In the genomic region with DNA sequence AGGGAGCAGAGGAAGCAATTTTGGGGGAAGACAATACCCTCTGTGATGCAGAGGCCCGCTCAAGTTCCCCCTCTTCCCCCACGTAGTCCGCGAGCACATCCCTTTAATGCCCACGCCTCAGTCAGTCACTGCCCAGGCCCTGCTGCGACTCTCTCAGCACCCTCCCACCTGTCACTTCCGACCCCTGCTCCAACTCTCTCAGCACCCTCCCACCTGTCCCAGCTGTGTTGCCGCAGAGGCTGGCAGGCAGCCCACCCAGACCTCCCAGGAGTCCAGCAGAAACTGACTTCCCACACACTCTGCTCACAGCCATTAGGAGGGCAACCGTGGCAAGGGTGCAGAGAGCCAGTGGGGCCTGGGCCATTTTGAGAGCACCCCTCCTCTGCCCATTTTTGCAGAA, we compare ENCODE assay signal across 1 cellular context.
TF ChIP-seq lines count a peak whose summit lies in the region.

No MANE protein-coding gene starts in this region.

TF ChIP-seq in HEK293, 187 proteins besides CTCF, POLR2A, EP300 and RAD21 (continued from another document):
- TF ChIP-seq, protein P1, sequence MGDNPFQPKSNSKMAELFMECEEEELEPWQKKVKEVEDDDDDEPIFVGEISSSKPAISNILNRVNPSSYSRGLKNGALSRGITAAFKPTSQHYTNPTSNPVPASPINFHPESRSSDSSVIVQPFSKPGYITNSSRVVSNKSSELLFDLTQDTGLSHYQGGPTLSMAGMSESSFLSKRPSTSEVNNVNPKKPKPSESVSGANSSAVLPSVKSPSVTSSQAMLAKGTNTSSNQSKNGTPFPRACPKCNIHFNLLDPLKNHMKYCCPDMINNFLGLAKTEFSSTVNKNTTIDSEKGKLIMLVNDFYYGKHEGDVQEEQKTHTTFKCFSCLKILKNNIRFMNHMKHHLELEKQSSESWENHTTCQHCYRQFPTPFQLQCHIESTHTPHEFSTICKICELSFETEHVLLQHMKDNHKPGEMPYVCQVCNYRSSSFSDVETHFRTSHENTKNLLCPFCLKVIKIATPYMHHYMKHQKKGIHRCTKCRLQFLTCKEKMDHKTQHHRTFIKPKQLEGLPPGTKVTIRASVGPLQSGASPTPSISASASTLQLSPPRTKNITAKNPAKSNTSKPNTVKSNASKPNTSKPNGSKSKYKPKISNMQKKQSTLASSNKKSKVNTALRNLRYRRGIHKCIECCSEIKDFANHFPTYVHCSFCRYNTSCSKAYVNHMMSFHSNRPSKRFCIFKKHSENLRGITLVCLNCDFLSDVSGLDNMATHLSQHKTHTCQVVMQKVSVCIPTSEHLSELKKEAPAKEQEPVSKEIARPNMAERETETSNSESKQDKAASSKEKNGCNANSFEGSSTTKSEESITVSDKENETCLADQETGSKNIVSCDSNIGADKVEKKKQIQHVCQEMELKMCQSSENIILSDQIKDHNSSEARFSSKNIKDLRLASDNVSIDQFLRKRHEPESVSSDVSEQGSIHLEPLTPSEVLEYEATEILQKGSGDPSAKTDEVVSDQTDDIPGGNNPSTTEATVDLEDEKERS (tag by site-specific recombination; IDR thresholded peaks at IDR 0.05), result no peak
- no peak for TF ChIP-seq KLF9 (tag by site-specific recombination; IDR thresholded peaks at IDR 0.05; ENCODE audit: low read depth)
- no peak for TF ChIP-seq ZNF223 (tag by site-specific recombination; IDR thresholded peaks at IDR 0.05)
- no peak for TF ChIP-seq ZNF792 (tag by site-specific recombination; IDR thresholded peaks at IDR 0.05)
- TF ChIP-seq ZNF510 (tag by site-specific recombination; IDR thresholded peaks at IDR 0.05; ENCODE audit: insufficient replicate concordance), result no peak
